ENCODE assay signal across 8 cellular contexts in genomic region chr7:93147358-93147757, GRCh38. TPM values are rescaled to one million over a fixed set of nuclear protein-coding genes. Genes with fewer than 3 reads are reported as not detected.
DNase-seq lines count a peak whose midpoint lies in the region; ATAC-seq and TF ChIP-seq lines count a peak whose summit lies in the region.

No MANE protein-coding gene starts in this region.

- H3K4me1 ChIP-seq in A673 (ENCODE audit: insufficient read depth, low read length, poor library complexity, severe bottlenecking) = no peaks in the 10 kb centered on the region

- TF ChIP-seq CTCF in A673 (conservative IDR thresholded peaks at IDR 0.05; ENCODE audit: low read depth, low read length) (no peak), WERI-Rb-1 (IDR thresholded peaks at IDR 0.05; ENCODE audit: low read depth, low read length) (no peak)

- no peak overlapping the region for H3K27ac ChIP-seq in A673 (ENCODE audit: low read depth, low read length, poor library complexity, severe bottlenecking)
- H3K27ac ChIP-seq in WERI-Rb-1 = no peak overlapping the region

- H3K4me3 ChIP-seq in A673 (ENCODE audit: low read depth, low read length, poor library complexity, severe bottlenecking) (peak overlapping the region; percentile 36), WERI-Rb-1 (ENCODE audit: low read depth, low read length) (no peak overlapping the region)

- DNase-seq in A673 (ENCODE audit: low spot score) = peak; percentile 26
- DNase-seq in RPMI7951 (ENCODE audit: low read depth) = peak; percentile 75
- peak; percentile 38 for DNase-seq in amniotic epithelial cell (ENCODE audit: low read depth)
- DNase-seq in kidney glomerular epithelial cell (lab: John Stamatoyannopoulos, UW) = peak; percentile 23
- DNase-seq in stimulated activated CD8-positive, alpha-beta memory T cell treated with anti-CD3 and anti-CD28 coated beads, Interleukin-2, amount 100 ng/mL, for 48 hours (ENCODE audit: low read depth in 2 of 2) = peak; percentile 5 to 12
- no peak for DNase-seq in WERI-Rb-1

- H3K36me3 ChIP-seq in A673 (ENCODE audit: insufficient read depth, low read length, poor library complexity, severe bottlenecking) (no peaks in the 10 kb centered on the region), WERI-Rb-1 (no peaks in the 10 kb centered on the region)

- no peaks in the 10 kb centered on the region for H3K9me3 ChIP-seq in A673 (ENCODE audit: low read depth, low read length, poor library complexity, severe bottlenecking)
- no peaks in the 10 kb centered on the region for H3K9me3 ChIP-seq in WERI-Rb-1 (ENCODE audit: severe bottlenecking)

- peak; percentile 71 for ATAC-seq in GM18861 (IDR thresholded peaks at IDR 0.05; ENCODE audit: unreplicated experiment)
- peak; percentile 66 for ATAC-seq in HG03066 (IDR thresholded peaks at IDR 0.05; ENCODE audit: low read depth, unreplicated experiment)

- BruUV-seq in A673 (replicated peaks; lab: Mats Ljungman, UMichigan) = no TSS peak

- intact Hi-C loops in A673 (cut with micrococcal nuclease; ENCODE audit: unreplicated experiment) = no loop called here

- POLR2A ChIA-PET in A673 (lab: Charles Lee; ENCODE audit: low non-redundant PET) = no interaction called here

- CTCF ChIA-PET in A673 (lab: Charles Lee) = no interaction called here

- H3K27me3 ChIP-seq in A673 (replicated peaks; ENCODE audit: insufficient read depth, low read depth, low read length, poor library complexity) (no peaks in the 10 kb centered on the region), WERI-Rb-1 (ENCODE audit: insufficient read depth, low read depth, severe bottlenecking) (no peaks in the 10 kb centered on the region)

RNA-seq across cellular contexts. Expression of gene SAMD9L, which starts 0.8 kb away (rescaled TPM):
- total RNA-seq in A673 (2021) = 0.26 and 0.49 TPM in 2 replicates
- 25.9 and 33.9 TPM in 2 replicates for total RNA-seq in RPMI7951 (2014; rRNA removed; shearing (Covaris generic))

RNA-seq across cellular contexts. Expression of gene SAMD9, which starts 29.6 kb away (rescaled TPM):
- 1.7 and 1.9 TPM in 2 replicates for total RNA-seq in A673 (2021)
- 18.8 and 24.3 TPM in 2 replicates for total RNA-seq in RPMI7951 (2014; rRNA removed; shearing (Covaris generic))

Comparison
In these comparisons a context has a peak if more than half of its experiments do, and no peak if none do; other contexts are left out.
1. RNA of gene SAMD9L, which starts 0.8 kb away (total RNA-seq): 25.9 to 33.9 TPM in RPMI7951; 0.26 to 0.49 TPM in A673; every median in the first group is over 10 times any median in the second.